In the genomic region with DNA sequence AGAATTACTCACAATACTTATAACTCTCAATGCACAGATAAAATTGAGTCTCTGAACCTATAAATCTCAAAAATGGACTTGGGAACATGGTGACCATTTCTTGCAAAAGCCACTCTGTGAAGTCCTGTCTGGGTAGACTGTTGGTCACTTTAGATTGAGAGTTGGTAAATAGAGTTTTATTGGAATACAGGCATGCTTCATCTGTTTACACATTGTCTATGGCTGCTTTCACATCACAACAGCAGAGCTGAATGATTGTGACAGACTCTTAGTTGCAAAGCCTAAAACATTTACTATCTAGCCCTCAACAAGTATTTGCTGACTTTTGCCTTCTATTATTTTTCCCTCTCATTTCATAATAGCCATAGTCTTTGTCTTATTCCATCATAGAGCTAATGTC, we compare ENCODE assay signal across 22 cellular contexts.
"Had no signal": no experiment of that assay in that cellular context is flagged by ENCODE, and none has a peak within 500 bp of the region (broad histone marks: within the 10 kb centered on the region; RNA-seq: fewer than 3 reads in every experiment).

No MANE protein-coding gene starts in this region.

- H3K4me3 ChIP-seq: hepatocyte, left lung, pancreas, psoas muscle, right atrium auricular region, tibial artery had no signal

- H3K36me3 ChIP-seq: pancreas had no signal

- H3K27me3 ChIP-seq: brain microvascular endothelial cell, hepatocyte, left lung, pancreas, right atrium auricular region, tibial artery had no signal

- DNase-seq: activated B cell treated with CpG ODN at 0.5 μM for 24 hours; activated CD4-positive, alpha-beta T cell treated with anti-CD3 and anti-CD28 coated beads for 36 hours; activated CD4-positive, alpha-beta T cell treated with anti-CD3 and anti-CD28 coated beads, Interleukin-2, amount 50 U/mL, for 4 hours; activated CD8-positive, alpha-beta memory T cell treated with anti-CD3 and anti-CD28 coated beads for 24 hours; activated CD8-positive, alpha-beta memory T cell treated with anti-CD3 and anti-CD28 coated beads, Interleukin-2, amount 50 U/mL, for 4 hours; activated T-cell treated with anti-CD3 and anti-CD28 coated beads, Interleukin-2, amount 50 U/mL, for 24 hours; aorta; brain microvascular endothelial cell; caudate nucleus; effector memory CD8-positive, alpha-beta T cell; glutamatergic neuron; immature natural killer cell; left lung; mammary epithelial cell; pancreas; psoas muscle; stimulated activated CD4-positive, alpha-beta T cell treated with anti-CD3 and anti-CD28 coated beads, Interleukin-4, amount 100 ng/mL, for 24 hours; substantia nigra; T1000; tibial artery had no signal

- H3K4me1 ChIP-seq: psoas muscle, right atrium auricular region, tibial artery had no signal

- H3K27ac ChIP-seq: brain microvascular endothelial cell, hepatocyte, left lung, pancreas, psoas muscle, right atrium auricular region, tibial artery had no signal

- H3K9me3 ChIP-seq: left lung, pancreas, psoas muscle, right atrium auricular region, tibial artery had no signal
